ENCODE assay signal across 1 cellular context in genomic region chr3:194476784-194477183, GRCh38.
TF ChIP-seq lines count a peak whose summit lies in the region.

No MANE protein-coding gene starts in this region.

TF ChIP-seq in K562, 482 proteins besides CTCF, POLR2A, EP300 and RAD21 (continued from another document and continues in another):
- TF ChIP-seq ZBTB40 (IDR thresholded peaks at IDR 0.05) = no peak
- TF ChIP-seq ZBTB40 (CRISPR knock-in tag; IDR thresholded peaks at IDR 0.05) = no peak
- TF ChIP-seq ZSCAN29 (IDR thresholded peaks at IDR 0.05) = no peak
- TF ChIP-seq ZC3H4 (CRISPR knock-in tag; IDR thresholded peaks at IDR 0.05; ENCODE audit: borderline replicate concordance) = no peak
- no peak for TF ChIP-seq CHD4 (IDR thresholded peaks at IDR 0.05; ENCODE audit: insufficient read depth, insufficient replicate concordance, low read depth, low read length, poor library complexity, severe bottlenecking)
- no peak for TF ChIP-seq ZBTB5 (IDR thresholded peaks at IDR 0.05)
- TF ChIP-seq ZNF79 (CRISPR knock-in tag; IDR thresholded peaks at IDR 0.05; ENCODE audit: low read depth) = no peak
- no peak for TF ChIP-seq NR3C1 (CRISPR knock-in tag; IDR thresholded peaks at IDR 0.05)
- no peak for TF ChIP-seq ARID2 (IDR thresholded peaks at IDR 0.05)
- TF ChIP-seq SMAD4 (CRISPR knock-in tag; conservative IDR thresholded peaks at IDR 0.05) = peak; percentile 68; the same call in 1 of the 2 replicates
- TF ChIP-seq C11orf30 (IDR thresholded peaks at IDR 0.05; ENCODE audit: low read depth) = no peak
- no peak for TF ChIP-seq NFE2L1 (tag; IDR thresholded peaks at IDR 0.05; ENCODE audit: borderline replicate concordance, low read depth)
- TF ChIP-seq CHD7 (IDR thresholded peaks at IDR 0.05; ENCODE audit: low read depth, low read length) = no peak
- 0 out of 2 replicates have a peak, but pooled peaks have one; percentile 13 for TF ChIP-seq FOXJ2 (tag; IDR thresholded peaks at IDR 0.05)
- no peak for TF ChIP-seq MCM2 (IDR thresholded peaks at IDR 0.05; ENCODE audit: low read depth)
- no peak for TF ChIP-seq SNAPC5 (CRISPR knock-in tag; IDR thresholded peaks at IDR 0.05)
- no peak for TF ChIP-seq RBM22 (IDR thresholded peaks at IDR 0.05; ENCODE audit: low read depth, low read length, poor library complexity, severe bottlenecking)
- TF ChIP-seq TFE3 (CRISPR knock-in tag; IDR thresholded peaks at IDR 0.05) = no peak
- no peak for TF ChIP-seq PHF8 (IDR thresholded peaks at IDR 0.05; ENCODE audit: borderline replicate concordance, low read length)
- peak; percentile 78; the same call in 1 of the 2 replicates for TF ChIP-seq SMARCA4 (IDR thresholded peaks at IDR 0.05)
- TF ChIP-seq HMBOX1 (IDR thresholded peaks at IDR 0.05) = 0 out of 2 replicates have a peak, but pooled peaks have one; percentile 29
- TF ChIP-seq MYC (IDR thresholded peaks at IDR 0.05; ENCODE audit: low read depth, low read length) = peak; percentile 61
- TF ChIP-seq MYC (CRISPR knock-in tag; IDR thresholded peaks at IDR 0.05; ENCODE audit: borderline replicate concordance, low read depth) = no peak
- TF ChIP-seq CBFA2T3 (IDR thresholded peaks at IDR 0.05) = peak; percentile 56
- no peak for TF ChIP-seq ZNF277 (CRISPR knock-in tag; IDR thresholded peaks at IDR 0.05; ENCODE audit: borderline replicate concordance)
- no peak for TF ChIP-seq MCM3 (IDR thresholded peaks at IDR 0.05)
- no peak for TF ChIP-seq MXD1 (CRISPR knock-in tag; IDR thresholded peaks at IDR 0.05; ENCODE audit: borderline replicate concordance, poor library complexity, severe bottlenecking)
